In genomic region chr15:58267026-58267425, GRCh38 we compare ENCODE assay signal across 14 cellular contexts.
DNase-seq lines count a peak whose midpoint lies in the region; ATAC-seq and TF ChIP-seq lines count a peak whose summit lies in the region.
"Had no signal": no experiment of that assay in that cellular context is flagged by ENCODE, and none has a peak within 500 bp of the region (broad histone marks: within the 10 kb centered on the region; RNA-seq: fewer than 3 reads in every experiment).

No MANE protein-coding gene starts in this region.

- peaks cover 4% of the 10 kb centered on the region for H3K27me3 ChIP-seq in RWPE2 (ENCODE audit: insufficient read depth, poor library complexity, severe bottlenecking)
- H3K27me3 ChIP-seq: BLaER1 treated with 17β-estradiol and CSF1 and Interleukin-3, amounts not matched to agents 10 nM and 100 nM had no signal

- intact Hi-C loops in lower leg skin (cut with DNase I; ENCODE audit: low total_unique reads), result no loop called here
- intact Hi-C loops in activated CD4-positive, alpha-beta T cell treated with anti-CD3 and anti-CD28 coated beads for 36 hours (cut with DNase I, micrococcal nuclease), result no loop called here

- CTCF ChIA-PET in activated CD4-positive, alpha-beta T cell treated with anti-CD3 and anti-CD28 coated beads for 36 hours (lab: Charles Lee), result no interaction called here

- no peak overlapping the region for H3K4me3 Mint-ChIP-seq in stimulated activated effector memory CD8-positive, alpha-beta T cell treated with anti-CD3 and anti-CD28 coated beads, Interleukin-12 subunit alpha, Interleukin-12 subunit beta, amount 100 ng/mL, for 72 hours
- H3K4me3 Mint-ChIP-seq in activated CD4-positive, alpha-beta T cell treated with anti-CD3 and anti-CD28 coated beads for 36 hours, result no peak overlapping the region
- H3K4me3 Mint-ChIP-seq: CD4-positive, CD25-positive, alpha-beta regulatory T cell; HFFc6 had no signal

- TF ChIP-seq POLR2A in lower leg skin (IDR thresholded peaks at IDR 0.05), result no peak

- no peaks in the 10 kb centered on the region for H3K27me3 Mint-ChIP-seq in activated CD4-positive, alpha-beta T cell treated with anti-CD3 and anti-CD28 coated beads for 36 hours

- H3K4me3 ChIP-seq in RWPE2 (ENCODE audit: severe bottlenecking) (no peak overlapping the region), lower leg skin (ENCODE audit: low read depth, poor library complexity, severe bottlenecking) (no peak overlapping the region)
- H3K4me3 ChIP-seq: BLaER1 treated with 17β-estradiol and CSF1 and Interleukin-3, amounts not matched to agents 10 nM and 100 nM had no signal

- H3K27ac Mint-ChIP-seq in stimulated activated effector memory CD8-positive, alpha-beta T cell treated with anti-CD3 and anti-CD28 coated beads, Interleukin-12 subunit alpha, Interleukin-12 subunit beta, amount 100 ng/mL, for 72 hours, result peak overlapping the region; percentile 18
- H3K27ac Mint-ChIP-seq in activated CD4-positive, alpha-beta T cell treated with anti-CD3 and anti-CD28 coated beads for 36 hours, result no peak overlapping the region
- H3K27ac Mint-ChIP-seq: CD4-positive, CD25-positive, alpha-beta regulatory T cell; HFFc6 had no signal

- no peaks in the 10 kb centered on the region for H3K36me3 ChIP-seq in RWPE2 (ENCODE audit: low read depth)

- ATAC-seq in RWPE2 (ENCODE audit: low read depth), result peak; percentile 77
- no peak for ATAC-seq in stimulated activated effector memory CD8-positive, alpha-beta T cell treated with anti-CD3 and anti-CD28 coated beads, Interleukin-12 subunit alpha, Interleukin-12 subunit beta, amount 100 ng/mL, for 72 hours
- no peak for ATAC-seq in activated CD4-positive, alpha-beta T cell treated with anti-CD3 and anti-CD28 coated beads for 36 hours

- DNase-seq in NCI-H226 (peak; percentile 68), RWPE2 (ENCODE audit: low spot score) (no peak), epithelial cell of prostate (ENCODE audit: low read depth, low spot score) (no peak), SHP77 treated with DMSO at 0.1 percent for 48 hours (lab: John Stamatoyannopoulos, UW) (no peak), lower leg skin (ENCODE audit: low spot score in 2 of 2) (no peak)
- no peak for DNase-seq in stimulated activated effector memory CD8-positive, alpha-beta T cell treated with anti-CD3 and anti-CD28 coated beads, Interleukin-12 subunit alpha, Interleukin-12 subunit beta, amount 100 ng/mL, for 72 hours (ENCODE audit: low spot score in 2 of 2)
- DNase-seq in activated CD4-positive, alpha-beta T cell treated with anti-CD3 and anti-CD28 coated beads for 36 hours, result no peak
- DNase-seq: ACHN; CD4-positive, CD25-positive, alpha-beta regulatory T cell; DMS53; GF-D8; HCEC 1CT; HFFc6 had no signal

- H3K9me3 ChIP-seq in RWPE2 (ENCODE audit: severe bottlenecking), result peaks cover 15% of the 10 kb centered on the region

- peaks cover 12% of the 10 kb centered on the region for H3K4me1 Mint-ChIP-seq in stimulated activated effector memory CD8-positive, alpha-beta T cell treated with anti-CD3 and anti-CD28 coated beads, Interleukin-12 subunit alpha, Interleukin-12 subunit beta, amount 100 ng/mL, for 72 hours
- H3K4me1 Mint-ChIP-seq in activated CD4-positive, alpha-beta T cell treated with anti-CD3 and anti-CD28 coated beads for 36 hours, result peaks cover 19% of the 10 kb centered on the region

- no peak for TF ChIP-seq CTCF in RWPE2 (IDR thresholded peaks at IDR 0.05; ENCODE audit: poor library complexity, severe bottlenecking)
- TF ChIP-seq CTCF in lower leg skin (IDR thresholded peaks at IDR 0.05), result no peak

- H3K27ac ChIP-seq in RWPE2 (ENCODE audit: poor library complexity, severe bottlenecking) (peak overlapping the region; percentile 2), epithelial cell of prostate (peak overlapping the region; percentile 63)
- H3K27ac ChIP-seq: BLaER1 treated with 17β-estradiol and CSF1 and Interleukin-3, amounts not matched to agents 10 nM and 100 nM had no signal

- POLR2A ChIA-PET in activated CD4-positive, alpha-beta T cell treated with anti-CD3 and anti-CD28 coated beads for 36 hours (lab: Charles Lee), result no interaction called here

- H3K36me3 Mint-ChIP-seq in stimulated activated effector memory CD8-positive, alpha-beta T cell treated with anti-CD3 and anti-CD28 coated beads, Interleukin-12 subunit alpha, Interleukin-12 subunit beta, amount 100 ng/mL, for 72 hours, result no peaks in the 10 kb centered on the region
- no peaks in the 10 kb centered on the region for H3K36me3 Mint-ChIP-seq in activated CD4-positive, alpha-beta T cell treated with anti-CD3 and anti-CD28 coated beads for 36 hours (ENCODE audit: low read depth)
- H3K36me3 Mint-ChIP-seq: CD4-positive, CD25-positive, alpha-beta regulatory T cell had no signal

- H3K9me3 Mint-ChIP-seq in stimulated activated effector memory CD8-positive, alpha-beta T cell treated with anti-CD3 and anti-CD28 coated beads, Interleukin-12 subunit alpha, Interleukin-12 subunit beta, amount 100 ng/mL, for 72 hours, result peaks cover 5% of the 10 kb centered on the region
- peaks cover 4% of the 10 kb centered on the region for H3K9me3 Mint-ChIP-seq in activated CD4-positive, alpha-beta T cell treated with anti-CD3 and anti-CD28 coated beads for 36 hours (ENCODE audit: low read depth)

- 57 to 60% methylated on average over 1 of the region's 1 CpG for WGBS in lower leg skin, 2 donors

- peaks cover 6% of the 10 kb centered on the region for H3K4me1 ChIP-seq in RWPE2 (ENCODE audit: insufficient read depth, poor library complexity, severe bottlenecking)
